ENCODE assay signal across 2 cellular contexts in genomic region chr4:39533541-39533940, GRCh38.
TF ChIP-seq lines count a peak whose summit lies in the region.

No MANE protein-coding gene starts in this region.

TF ChIP-seq in HEK293, 187 proteins besides CTCF, POLR2A, EP300 and RAD21:
- TF ChIP-seq ZNF585B (tag by site-specific recombination; IDR thresholded peaks at IDR 0.05) (peak; percentile 90), ZNF549 (tag by site-specific recombination; IDR thresholded peaks at IDR 0.05) (no peak)

TF ChIP-seq in K562, 482 proteins besides CTCF, POLR2A, EP300 and RAD21:
- TF ChIP-seq FOXM1 (IDR thresholded peaks at IDR 0.05; ENCODE audit: low read depth) (no peak), FOXM1 (CRISPR knock-in tag; IDR thresholded peaks at IDR 0.05; ENCODE audit: low read depth) (no peak), ZFP36 (IDR thresholded peaks at IDR 0.05; ENCODE audit: low read depth, low read length, partially characterized antibody) (peak; percentile 22)
